In genomic region chr1:149848340-149848771, GRCh38 we compare ENCODE assay signal across 8 cellular contexts. TPM values are rescaled to one million over a fixed set of nuclear protein-coding genes. Genes with fewer than 3 reads are reported as not detected.
A peak's percentile ranks its signal among the peaks of the same experiment; 100 is the strongest.
DNase-seq lines count a peak whose midpoint lies in the region; ATAC-seq and TF ChIP-seq lines count a peak whose summit lies in the region.

No MANE protein-coding gene starts in this region.

- H2AK5ac ChIP-seq in neuronal stem cell (ENCODE audit: low read depth, low read length) = no peak overlapping the region

- peak overlapping the region; percentile 91 for H3K4me2 ChIP-seq in BLaER1
- no peak overlapping the region for H3K4me2 ChIP-seq in neuronal stem cell (ENCODE audit: insufficient read depth, low read length, poor library complexity, severe bottlenecking)

- 59% methylated on average over 1 of the region's 1 CpG for WGBS in liver
- WGBS in neuronal stem cell (ENCODE audit: extremely low coverage in 2 of 2, insufficient read length in 2 of 2, insufficient replicate concordance in 1 of 2), 2 donors = no CpG with 5 or more reads among the region's 1 CpG
- WGBS in gastroesophageal sphincter (ENCODE audit: low coverage in 1 of 2), 2 donors = 28 to 33% methylated on average over 1 of the region's 1 CpG

- H3K27me3 ChIP-seq in BLaER1 (no peaks in the 10 kb centered on the region), HL-60 (ENCODE audit: insufficient read depth, poor library complexity, severe bottlenecking) (no peaks in the 10 kb centered on the region), liver (ENCODE audit: control insufficient read depth in 4 of 4, insufficient read depth in 4 of 4, low read length in 3 of 4) (no peaks in the 10 kb centered on the region), neuronal stem cell (ENCODE audit: control insufficient read depth in 3 of 3, insufficient read depth in 3 of 3, low read depth in 1 of 3, low read length in 3 of 3) (no peaks in the 10 kb centered on the region), gastroesophageal sphincter (no peaks in the 10 kb centered on the region)

- H3K27ac ChIP-seq in BLaER1 (peak overlapping the region; percentile 94; the same call in 1 of the 2 replicates), HL-60 (replicated peaks) (peak overlapping the region; percentile 90; the same call in 1 of the 2 replicates), liver (ENCODE audit: low read depth in 1 of 2, low read length in 2 of 2) (peak overlapping the region; percentile 8 to 48), neuronal stem cell (replicated peaks; ENCODE audit: low read length) (no peak overlapping the region), gastroesophageal sphincter (no peak overlapping the region)

- TF ChIP-seq RAD21 in liver (IDR thresholded peaks at IDR 0.05) = no peak

- DNase-seq in HL-60 (ENCODE audit: low read depth in 1 of 2, low spot score in 1 of 2) = peak in 1 of 2 experiments; percentile 1
- DNase-seq in neuronal stem cell (ENCODE audit: low spot score) = no peak
- no peak for DNase-seq in HPDE6-E6E7 (ENCODE audit: extremely low spot score)
- no peak for DNase-seq in COLO829 (ENCODE audit: low spot score)

- no peak overlapping the region for H2BK12ac ChIP-seq in neuronal stem cell (ENCODE audit: low read length)

- no peak overlapping the region for H4K8ac ChIP-seq in neuronal stem cell (ENCODE audit: low read depth, low read length)

- H2AFZ ChIP-seq in neuronal stem cell (ENCODE audit: low read length) = no peak overlapping the region

- no peak for TF ChIP-seq POLR2A in gastroesophageal sphincter (IDR thresholded peaks at IDR 0.05)

- no peak overlapping the region for H3K14ac ChIP-seq in neuronal stem cell (ENCODE audit: low read length)

- TF ChIP-seq CTCF in HL-60 (IDR thresholded peaks at IDR 0.05; ENCODE audit: insufficient read depth, low read length) = no peak
- no peak for TF ChIP-seq CTCF in liver (IDR thresholded peaks at IDR 0.05; ENCODE audit: low read depth, low read length, missing input control)
- TF ChIP-seq CTCF in gastroesophageal sphincter (IDR thresholded peaks at IDR 0.05) = no peak

- H2BK5ac ChIP-seq in neuronal stem cell (ENCODE audit: low read length) = no peak overlapping the region

- peak overlapping the region; percentile 92 for H3K27ac Mint-ChIP-seq in activated naive CD8-positive, alpha-beta T cell

- H3K9ac ChIP-seq in BLaER1 (peak overlapping the region; percentile 99), liver (ENCODE audit: low read depth in 1 of 2, low read length in 2 of 2) (no peak overlapping the region), neuronal stem cell (ENCODE audit: low read depth, low read length, poor library complexity) (no peak overlapping the region)

- H4K20me1 ChIP-seq in BLaER1 = peaks cover 65% of the 10 kb centered on the region

- H3K4me1 Mint-ChIP-seq in activated naive CD8-positive, alpha-beta T cell (ENCODE audit: low read depth) = peaks cover 58% of the 10 kb centered on the region

- no peak overlapping the region for H3K18ac ChIP-seq in neuronal stem cell (ENCODE audit: low read length)

- H3K36me3 Mint-ChIP-seq in activated naive CD8-positive, alpha-beta T cell = peaks cover 7% of the 10 kb centered on the region

- H3K4me3 ChIP-seq in BLaER1 (peak overlapping the region; percentile 74; the same call in 1 of the 2 replicates), HL-60 (replicated peaks; ENCODE audit: insufficient read depth, low read length) (no peak overlapping the region), liver (ENCODE audit: low read depth in 1 of 3, low read length in 3 of 3) (no peak overlapping the region), neuronal stem cell (ENCODE audit: low read length in 2 of 2) (peak overlapping the region in 1 of 2 donors; percentile 66), gastroesophageal sphincter (no peak overlapping the region)

- no peak overlapping the region for H2BK120ac ChIP-seq in neuronal stem cell (ENCODE audit: low read depth, low read length)

- H2BK15ac ChIP-seq in neuronal stem cell (ENCODE audit: low read length) = no peak overlapping the region

- H3K23ac ChIP-seq in neuronal stem cell (ENCODE audit: low read depth, low read length, poor library complexity) = no peak overlapping the region

- H3K9me3 ChIP-seq in BLaER1 (no peaks in the 10 kb centered on the region), liver (ENCODE audit: control insufficient read depth in 4 of 4, low read length in 3 of 4) (no peaks in the 10 kb centered on the region), neuronal stem cell (replicated peaks in 1 of 2; ENCODE audit: control insufficient read depth in 2 of 2, insufficient read depth in 1 of 2, low read depth in 1 of 2, low read length in 2 of 2) (no peaks in the 10 kb centered on the region), gastroesophageal sphincter (no peaks in the 10 kb centered on the region)

- H3K79me1 ChIP-seq in neuronal stem cell (ENCODE audit: low read depth, low read length) = peaks cover 6% of the 10 kb centered on the region

- no peaks in the 10 kb centered on the region for H3K27me3 Mint-ChIP-seq in activated naive CD8-positive, alpha-beta T cell

- H3K9me3 Mint-ChIP-seq in activated naive CD8-positive, alpha-beta T cell (ENCODE audit: low read depth) = no peaks in the 10 kb centered on the region

- no peak overlapping the region for H4K91ac ChIP-seq in neuronal stem cell (ENCODE audit: low read depth, low read length, poor library complexity)

- TF ChIP-seq EP300 in gastroesophageal sphincter (IDR thresholded peaks at IDR 0.05) = no peak

- H3K4me1 ChIP-seq in BLaER1 (peaks cover 60% of the 10 kb centered on the region), liver (ENCODE audit: control insufficient read depth in 4 of 4, insufficient read depth in 4 of 4, low read length in 3 of 4) (peaks cover 0 to 46% (median 36%) of the 10 kb centered on the region in 4 donors), neuronal stem cell (ENCODE audit: control insufficient read depth in 2 of 2, insufficient read depth in 1 of 2, low read depth in 1 of 2, low read length in 2 of 2) (peaks cover 5 to 21% of the 10 kb centered on the region in 2 donors), gastroesophageal sphincter (peaks cover 4 to 60% (median 20%) of the 10 kb centered on the region in 3 donors)

- H3K4ac ChIP-seq in neuronal stem cell (ENCODE audit: low read length) = no peak overlapping the region

- no peak for ATAC-seq in gastroesophageal sphincter

- H3K4me3 Mint-ChIP-seq in activated naive CD8-positive, alpha-beta T cell = peak overlapping the region; percentile 88

- H3K36me3 ChIP-seq in BLaER1 (peaks cover 10% of the 10 kb centered on the region), liver (ENCODE audit: control insufficient read depth in 4 of 4, insufficient read depth in 3 of 4, low read depth in 1 of 4, low read length in 3 of 4) (peaks cover 0 to 10% (median 0%) of the 10 kb centered on the region in 4 donors), neuronal stem cell (replicated peaks in 1 of 2; ENCODE audit: control insufficient read depth in 2 of 2, insufficient read depth in 2 of 2, low read length in 2 of 2) (peaks cover 0 to 24% of the 10 kb centered on the region in 2 donors), gastroesophageal sphincter (no peaks in the 10 kb centered on the region)

TF ChIP-seq in liver, 16 proteins besides CTCF, POLR2A, EP300 and RAD21:
- TF ChIP-seq YY1 (IDR thresholded peaks at IDR 0.05) (peak; percentile 24), NR2F2 (IDR thresholded peaks at IDR 0.05) (no peak), ATF3 (IDR thresholded peaks at IDR 0.05) (no peak), MAX (IDR thresholded peaks at IDR 0.05) (no peak), ZBTB33 (IDR thresholded peaks at IDR 0.05) (no peak), FOXA2 (IDR thresholded peaks at IDR 0.05) (no peak), SP1 (IDR thresholded peaks at IDR 0.05) (peak; percentile 31), HNF4G (IDR thresholded peaks at IDR 0.05) (no peak), JUND (IDR thresholded peaks at IDR 0.05) (no peak), HNF4A (conservative IDR thresholded peaks at IDR 0.05) (peak; percentile 62 to 74), GABPA (IDR thresholded peaks at IDR 0.05 in 1 of 2, conservative IDR thresholded peaks at IDR 0.05 in 1 of 2) (no peak), FOXA1 (IDR thresholded peaks at IDR 0.05) (no peak)
TF ChIP-seq in liver: peak in this region for 3.

RNA-seq across cellular contexts. Expression of gene BOLA1, which starts 51.0 kb away (rescaled TPM):
- total RNA-seq in liver = 10 to 100 TPM; 10.2 to 10.8 TPM
- 10 to 100 TPM; 12.3 to 22.1 TPM for polyA plus RNA-seq in liver
- 9.8 TPM for polyA plus RNA-seq in neuronal stem cell (2013, experiment 1 of 2)
- polyA plus RNA-seq in neuronal stem cell (2013, experiment 2 of 2) = 9.9 TPM
- 10 to 100 TPM; 23.9 to 46.2 (median 30.5) TPM for total RNA-seq in gastroesophageal sphincter

Comparison
In these comparisons a context has a peak if more than half of its experiments do, and no peak if none do; other contexts are left out.
1. H3K27ac ChIP-seq: peak in BLaER1 (single experiment), HL-60 (single experiment) and liver (2 of 2); none in neuronal stem cell (single experiment) and gastroesophageal sphincter (0 of 4).